1 cellular context compared by ENCODE assay signal in genomic region chr5:12072441-12072840, GRCh38.
A peak's percentile ranks its signal among the peaks of the same experiment; 100 is the strongest.
TF ChIP-seq lines count a peak whose summit lies in the region.

No MANE protein-coding gene starts in this region.

TF ChIP-seq in H1, 55 proteins besides CTCF, POLR2A, EP300 and RAD21:
- TF ChIP-seq HDAC6 (IDR thresholded peaks at IDR 0.05; ENCODE audit: low read depth, low read length), result no peak
- TF ChIP-seq RNF2 (IDR thresholded peaks at IDR 0.05; ENCODE audit: borderline replicate concordance, low read depth, low read length, missing control alignments, poor library complexity, severe bottlenecking), result no peak
- TF ChIP-seq CHD2 (IDR thresholded peaks at IDR 0.05; ENCODE audit: low read length), result no peak
- TF ChIP-seq TEAD4 (IDR thresholded peaks at IDR 0.05; ENCODE audit: low read depth, low read length), result peak; percentile 46; the same call in 1 of the 2 replicates
- no peak for TF ChIP-seq BCL11A (IDR thresholded peaks at IDR 0.05; ENCODE audit: low read depth in 2 of 2, low read length in 2 of 2)
- no peak for TF ChIP-seq SIN3A (conservative IDR thresholded peaks at IDR 0.05 in 1 of 2, IDR thresholded peaks at IDR 0.05 in 1 of 2; ENCODE audit: low read depth in 1 of 2, low read length in 2 of 2)
- no peak for TF ChIP-seq SRF (IDR thresholded peaks at IDR 0.05; ENCODE audit: low read depth, low read length)
